Comparison of ENCODE assay signal across 8 cellular contexts in genomic region chr6:36197739-36198221, GRCh38. TPM values are rescaled to one million over a fixed set of nuclear protein-coding genes. Genes with fewer than 3 reads are reported as not detected.
DNase-seq lines count a peak whose midpoint lies in the region; ATAC-seq, FAIRE-seq and TF ChIP-seq lines count a peak whose summit lies in the region.

No MANE protein-coding gene starts in this region.

- DNase-seq in A549 (ENCODE audit: low read depth in 1 of 2, low spot score in 1 of 2) (no peak), GM12878 (ENCODE audit: low read depth, low spot score) (no peak), mesenchymal stem cell (no peak), uterus (peak; percentile 24 to 31), midbrain (lab: John Stamatoyannopoulos, UW) (no peak), HT-29 (ENCODE audit: low spot score) (no peak)

- no peak for TF ChIP-seq POLR2A in A549 (IDR thresholded peaks at IDR 0.05; ENCODE audit: low read length)
- no peak for TF ChIP-seq POLR2A in GM12878 (IDR thresholded peaks at IDR 0.05; ENCODE audit: low read depth, low read length)
- TF ChIP-seq POLR2A in uterus (IDR thresholded peaks at IDR 0.05), result no peak

- H3K36me3 ChIP-seq in HUES6 (ENCODE audit: control insufficient read depth, insufficient read depth, low read length), result peaks cover 34% of the 10 kb centered on the region
- peaks cover 7 to 10% of the 10 kb centered on the region in 2 experiments; a peak in 3 of 4 replicates for H3K36me3 ChIP-seq in GM12878 (ENCODE audit: control insufficient read depth in 2 of 2, insufficient read depth in 2 of 2, low read length in 1 of 2)
- peaks cover 25 to 34% of the 10 kb centered on the region in 2 experiments for H3K36me3 ChIP-seq in mesenchymal stem cell (ENCODE audit: control insufficient read depth in 1 of 2, insufficient read depth in 2 of 2, low read depth in 1 of 2, low read length in 2 of 2)
- no peaks in the 10 kb centered on the region for H3K36me3 ChIP-seq in uterus

- no peak overlapping the region for H4K91ac ChIP-seq in mesenchymal stem cell (ENCODE audit: low read length)

- RAD21 ChIA-PET in GM12878 (lab: Charles Lee; ENCODE audit: unreplicated experiment), result interaction anchor here (1.1 to 1.5 kb wide), 5 partner anchors 66 to 164 kb away, joined by 5 to 8 read pairs (median 8); no protein-coding TSS in a partner anchor

- H4K20me1 ChIP-seq in GM12878 (ENCODE audit: control insufficient read depth, insufficient read depth), result no peaks in the 10 kb centered on the region

- H3K27ac ChIP-seq in A549 (peak overlapping the region; percentile 100), HUES6 (ENCODE audit: low read depth, low read length) (no peak overlapping the region), GM12878 (ENCODE audit: control insufficient read depth, insufficient read depth) (no peak overlapping the region), mesenchymal stem cell (ENCODE audit: low read length, poor library complexity, severe bottlenecking) (no peak overlapping the region), uterus (peak overlapping the region; percentile 98)

- ATAC-seq in A549 (no peak), GM12878 (no peak), HG03571 (IDR thresholded peaks at IDR 0.05; ENCODE audit: unreplicated experiment) (no peak)

- CTCF ChIA-PET in A549 (lab: Yijun Ruan, JAX), result interaction anchor here (1.0 kb wide), 1 partner anchor 103 kb away, joined by 3 read pairs; no protein-coding TSS in a partner anchor
- CTCF ChIA-PET in GM12878 (lab: Yijun Ruan, JAX), result interaction anchor here (0.7 to 2.3 kb wide), 7 partner anchors 12 to 173 kb away, joined by 3 to 13 read pairs (median 5); partner anchors contain the start of gene MAPK14

- in situ Hi-C loops in GM12878 (cut with MboI), result no loop called here

- POLR2A ChIA-PET in A549 (lab: Yijun Ruan, JAX) (interaction anchor here (1.2 kb wide), 1 partner anchor 171 kb away, joined by 3 read pairs; no protein-coding TSS in a partner anchor), GM12878 (lab: Charles Lee) (interaction anchor here (1.1 kb wide), 1 partner anchor 26 kb away, joined by 3 read pairs; no protein-coding TSS in a partner anchor)

- H2AFZ ChIP-seq in GM12878 (ENCODE audit: control insufficient read depth, low read depth, low read length) (peak overlapping the region; percentile 50; the same call in 1 of the 2 replicates), mesenchymal stem cell (ENCODE audit: low read depth, low read length) (no peak overlapping the region)

- peak overlapping the region; percentile 95 for H3K4me3 ChIP-seq in A549
- peak overlapping the region; percentile 87 for H3K4me3 ChIP-seq in HUES6 (ENCODE audit: low read depth, low read length)
- peak overlapping the region; percentile 79 for H3K4me3 ChIP-seq in GM12878
- peak overlapping the region; percentile 78 to 84 for H3K4me3 ChIP-seq in mesenchymal stem cell (ENCODE audit: insufficient read depth in 1 of 2, low read depth in 1 of 2, low read length in 2 of 2)
- peak overlapping the region; percentile 86 to 94 for H3K4me3 ChIP-seq in uterus

- 83% methylated on average over 17 of the region's 17 CpGs for WGBS in A549 (ENCODE audit: missing lambda C conversion rate)
- WGBS in GM12878 (ENCODE audit: insufficient coverage, insufficient replicate concordance, low lambda C conversion rate, missing lambda C conversion rate), result 55% methylated on average over 16 of the region's 17 CpGs
- 78% methylated on average over 15 of the region's 17 CpGs for WGBS in mesenchymal stem cell

- H3K4ac ChIP-seq in mesenchymal stem cell (ENCODE audit: low read depth in 1 of 2, low read length in 2 of 2), result no peak overlapping the region

- FAIRE-seq in A549 (lab: Jason Lieb, UNC) (no peak), GM12878 (lab: Jason Lieb, UNC) (no peak)

- intact Hi-C loops in GM12878 (cut with micrococcal nuclease; ENCODE audit: unreplicated experiment), result loop anchor here (2.0 to 5.0 kb wide), 3 partner anchors 75 to 171 kb away; partner anchors contain the start of gene MAPK14
- intact Hi-C loops in uterus (cut with DNase I; ENCODE audit: low total_unique reads), result loop anchor here (10.0 kb wide), 2 partner anchors 73 to 173 kb away; partner anchors contain the start of genes MAPK14 and SLC26A8

- H3K79me1 ChIP-seq in mesenchymal stem cell (replicated peaks; ENCODE audit: low read length, poor library complexity, severe bottlenecking), result peaks cover 35% of the 10 kb centered on the region

- no peak overlapping the region for H2AK5ac ChIP-seq in mesenchymal stem cell (ENCODE audit: low read length, severe bottlenecking)

- H2BK120ac ChIP-seq in mesenchymal stem cell (ENCODE audit: low read depth, low read length), result no peak overlapping the region

- no peak for TF ChIP-seq EP300 in A549 (IDR thresholded peaks at IDR 0.05)
- no peak for TF ChIP-seq EP300 in GM12878 (IDR thresholded peaks at IDR 0.05; ENCODE audit: borderline replicate concordance in 1 of 2, control insufficient read depth in 1 of 2, low read depth in 2 of 2, low read length in 2 of 2)

- H3K4me1 ChIP-seq in A549, result peaks cover 8% of the 10 kb centered on the region; the same call in 1 of the 3 replicates
- H3K4me1 ChIP-seq in HUES6 (ENCODE audit: control insufficient read depth, insufficient read depth, low read length), result 0 out of 2 replicates have a peak, but pooled peaks cover 3% of the 10 kb centered on the region
- H3K4me1 ChIP-seq in GM12878 (ENCODE audit: control insufficient read depth, insufficient read depth, low read length), result peaks cover 5% of the 10 kb centered on the region; the same call in 1 of the 2 replicates
- H3K4me1 ChIP-seq in mesenchymal stem cell (ENCODE audit: control insufficient read depth, insufficient read depth, low read depth, low read length), result peaks cover 9% of the 10 kb centered on the region
- H3K4me1 ChIP-seq in uterus, result peaks cover 0 to 7% of the 10 kb centered on the region in 2 donors

- H3K18ac ChIP-seq in mesenchymal stem cell (ENCODE audit: low read depth in 1 of 2, low read length in 2 of 2), result no peak overlapping the region

- H2BK5ac ChIP-seq in mesenchymal stem cell (ENCODE audit: low read depth, low read length, poor library complexity, severe bottlenecking), result no peak overlapping the region

- H3K23ac ChIP-seq in mesenchymal stem cell (ENCODE audit: low read length in 2 of 2), result no peak overlapping the region

- H2BK15ac ChIP-seq in mesenchymal stem cell (ENCODE audit: low read depth, poor library complexity, severe bottlenecking), result peak overlapping the region; percentile 31

- no peak overlapping the region for H3K14ac ChIP-seq in mesenchymal stem cell (ENCODE audit: low read length in 2 of 2)

- peak overlapping the region; percentile 89 for H3K4me2 ChIP-seq in A549
- H3K4me2 ChIP-seq in GM12878 (ENCODE audit: control insufficient read depth, insufficient read depth), result peak overlapping the region; percentile 81
- peak overlapping the region; percentile 1 for H3K4me2 ChIP-seq in mesenchymal stem cell (ENCODE audit: low read length, poor library complexity, severe bottlenecking)

- no peak overlapping the region for H2BK12ac ChIP-seq in mesenchymal stem cell (ENCODE audit: low read length in 2 of 2)

- SMC1A ChIA-PET in GM12878 (lab: Charles Lee; ENCODE audit: uncharacterized antibody, unreplicated experiment), result interaction anchor here (0.6 to 2.4 kb wide), 6 partner anchors 39 to 161 kb away, joined by 3 to 6 read pairs (median 3); no protein-coding TSS in a partner anchor

- TF ChIP-seq CTCF in A549 (IDR thresholded peaks at IDR 0.05) (no peak), GM12878 (IDR thresholded peaks at IDR 0.05 in 2 of 3, conservative IDR thresholded peaks at IDR 0.05 in 1 of 3; ENCODE audit: control insufficient read depth in 2 of 3, extremely low read depth in 1 of 3, insufficient read depth in 1 of 3, low read depth in 3 of 3, low read length in 3 of 3) (no peak), uterus (IDR thresholded peaks at IDR 0.05) (no peak)

- BruUV-seq in GM12878 (replicated peaks; lab: Mats Ljungman, UMichigan), result TSS peak; percentile 79

- TF ChIP-seq RAD21 in A549 (conservative IDR thresholded peaks at IDR 0.05 in 1 of 2, IDR thresholded peaks at IDR 0.05 in 1 of 2) (no peak), GM12878 (IDR thresholded peaks at IDR 0.05; ENCODE audit: insufficient read depth, low read depth, low read length) (no peak)

- H3K9ac ChIP-seq in HUES6 (ENCODE audit: low read length), result no peak overlapping the region
- H3K9ac ChIP-seq in GM12878 (ENCODE audit: control insufficient read depth, insufficient read depth, low read length), result no peak overlapping the region; the same call in 1 of the 2 replicates
- no peak overlapping the region for H3K9ac ChIP-seq in mesenchymal stem cell (ENCODE audit: low read length)

- H3K9me3 ChIP-seq in A549 (no peaks in the 10 kb centered on the region), HUES6 (ENCODE audit: control insufficient read depth, insufficient read depth, low read depth, low read length) (no peaks in the 10 kb centered on the region), GM12878 (replicated peaks; ENCODE audit: control insufficient read depth, insufficient read depth, low read length) (no peaks in the 10 kb centered on the region; the same call in 2 of the 3 replicates), mesenchymal stem cell (ENCODE audit: control insufficient read depth, low read length) (no peaks in the 10 kb centered on the region), uterus (no peaks in the 10 kb centered on the region)

- H4K8ac ChIP-seq in mesenchymal stem cell (ENCODE audit: low read length), result no peak overlapping the region

- H3K27me3 ChIP-seq in HUES6 (ENCODE audit: control insufficient read depth, insufficient read depth, low read length) (no peaks in the 10 kb centered on the region), GM12878 (replicated peaks in 1 of 2; ENCODE audit: control insufficient read depth in 2 of 2, insufficient read depth in 2 of 2, low read length in 1 of 2) (no peaks in the 10 kb centered on the region), mesenchymal stem cell (ENCODE audit: control insufficient read depth in 1 of 2, insufficient read depth in 1 of 2, low read length in 2 of 2) (no peaks in the 10 kb centered on the region), uterus (no peaks in the 10 kb centered on the region)

- H3K79me2 ChIP-seq in GM12878 (ENCODE audit: control insufficient read depth, insufficient read depth, low read length), result no peaks in the 10 kb centered on the region; the same call in 1 of the 2 replicates

RNA-seq across cellular contexts. Expression of gene BRPF3, which starts 1.2 kb away (rescaled TPM):
- 9.8 and 10.7 TPM in 2 replicates for polyA plus RNA-seq in A549 (2011; rRNA removed)
- 9.2 and 11.2 TPM in 2 replicates for polyA plus RNA-seq in A549 (2012; cell fraction: cytosol; rRNA removed)
- polyA plus RNA-seq in A549 (2012; cell fraction: nucleus; rRNA removed), result 11.7 and 14.5 TPM in 2 replicates
- 9.8 to 11.2 TPM (median 11.1 TPM) in 3 replicates for polyA plus RNA-seq in A549 (2017; fragmentation: RNase III; extraction: RNeasy Plus Mini Kit Qiagen cat#74134 plus additional on column Dnase treatment)
- 11.1 and 12.3 TPM in 2 replicates for polyA minus RNA-seq in A549 (2011; rRNA and poly(A)+ RNA removed)
- 29.0 and 29.2 TPM in 2 replicates for total RNA-seq in GM12878 (2013; cell fraction: nucleolus; rRNA removed)
- 6.4 and 6.7 TPM in 2 replicates for total RNA-seq in GM12878 (2014; rRNA removed)
- total RNA-seq in GM12878 (2014; rRNA removed; fragmentation: Illumina TruSeq; extraction: Trizol), result 6.3 and 7.2 TPM in 2 replicates
- 12.8 and 14.3 TPM in 2 replicates for total RNA-seq in GM12878 (2021)
- 4.3 TPM for polyA plus RNA-seq in GM12878 (2011; ENCODE audit: low read depth)
- 5.1 and 6.7 TPM in 2 replicates for polyA plus RNA-seq in GM12878 (2011; rRNA removed)
- 6.0 and 7.6 TPM in 2 replicates for polyA plus RNA-seq in GM12878 (2011; cell fraction: cytosol; rRNA removed)
- polyA plus RNA-seq in GM12878 (2011; cell fraction: nucleus; rRNA removed), result 12.8 and 16.3 TPM in 2 replicates
- polyA plus RNA-seq in GM12878 (2012), result 6.0 and 8.6 TPM in 2 replicates
- 11.0 and 16.1 TPM in 2 replicates for polyA plus RNA-seq in GM12878 (2014; fragmentation: Illumina TruSeq; extraction: Trizol)
- 1 to 10 TPM; 2.3 to 2.8 TPM for polyA plus RNA-seq in GM12878 (2014; fragmentation: Nextera tagmentation; extraction: Ambion mirVana)
- polyA plus RNA-seq in GM12878 (2014; rRNA removed), result 10.5 and 14.8 TPM in 2 replicates
- 1 to 10 TPM; 3.9 to 6.0 TPM for polyA plus RNA-seq in GM12878 (2016; fragmentation: Nextera tagmentation; extraction: Ambion mirVana)
- polyA minus RNA-seq in GM12878 (2011; rRNA and poly(A)+ RNA removed), result 8.3 and 10.2 TPM in 2 replicates
- polyA minus RNA-seq in GM12878 (2011; cell fraction: cytosol; rRNA and poly(A)+ RNA removed), result 2.7 and 5.4 TPM in 2 replicates
- polyA minus RNA-seq in GM12878 (2011; cell fraction: nucleus; rRNA and poly(A)+ RNA removed), result 15.0 and 21.1 TPM in 2 replicates
- 27.4 TPM for polyA plus RNA-seq in mesenchymal stem cell (2013, experiment 1 of 2)
- polyA plus RNA-seq in mesenchymal stem cell (2013, experiment 2 of 2), result 25.6 TPM
- 10 to 100 TPM in 3 of 4 donors, 1 to 10 TPM in 1; 8.5 to 44.5 (median 27.3) TPM for total RNA-seq in uterus
- total RNA-seq in HT-29 (2014; rRNA removed; shearing (Covaris generic)), result 26.2 and 32.6 TPM in 2 replicates

Comparison
In these comparisons a context has a peak if more than half of its experiments do, and no peak if none do; other contexts are left out.
1. DNase-seq: peak in uterus (2 of 2); none in A549 (0 of 2), GM12878 (single experiment), mesenchymal stem cell (single experiment), midbrain (single experiment) and HT-29 (single experiment).
2. H3K27ac ChIP-seq: peak in A549 (2 of 2) and uterus (2 of 2); none in HUES6 (single experiment), GM12878 (single experiment) and mesenchymal stem cell (single experiment).
3. H3K4me2 ChIP-seq: peak in every context shown above with its lines; median percentile 89 in A549; 81 in GM12878; 1 in mesenchymal stem cell.
4. Peak in every context shown above with its lines, with median percentiles within 50 percentile points of each other: H3K4me3 ChIP-seq.